ENCODE assay signal across 1 cellular context in the genomic region with DNA sequence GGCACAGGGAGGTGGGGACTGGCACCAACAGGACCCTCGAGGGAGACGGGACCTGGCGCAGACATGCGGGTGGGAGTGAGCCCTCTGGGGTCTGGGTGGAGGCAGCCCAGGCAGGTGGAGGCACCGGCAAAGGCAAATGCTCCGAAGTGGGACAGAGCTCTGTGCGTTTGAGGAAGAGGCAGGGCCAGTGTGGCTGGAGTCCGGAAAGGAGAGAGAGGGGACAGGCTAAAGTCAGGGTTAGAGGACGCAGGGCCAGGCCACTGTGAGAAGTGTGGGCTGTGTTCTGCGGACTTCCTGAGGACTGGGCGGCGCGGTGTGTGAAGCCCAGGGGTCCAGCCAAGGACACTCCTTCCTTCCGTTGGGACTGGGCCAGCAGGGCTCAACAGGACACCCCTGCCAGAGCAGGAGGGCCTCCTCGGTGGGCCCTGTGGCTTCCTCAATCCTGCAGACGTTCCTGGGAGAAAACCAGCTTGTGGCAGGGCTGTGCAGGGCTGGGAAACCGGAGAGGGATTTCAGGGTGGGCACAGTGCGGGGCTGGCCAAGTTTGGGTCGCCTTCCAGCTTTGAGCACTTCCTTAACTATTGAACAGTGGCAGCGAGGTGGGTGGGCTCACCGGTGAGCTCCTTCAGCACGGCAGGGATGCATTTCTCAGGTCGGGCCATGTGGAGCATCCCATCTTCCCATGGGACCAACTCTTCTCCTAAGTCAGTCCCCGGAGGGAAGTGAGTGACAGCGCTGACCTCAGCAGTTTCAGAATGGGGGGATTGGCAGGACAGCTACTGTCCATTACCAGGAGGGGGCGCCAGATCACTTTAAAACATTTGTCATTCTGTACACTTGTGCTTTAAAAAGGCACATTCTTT.
TF ChIP-seq lines count a peak whose summit lies in the region.

No MANE protein-coding gene starts in this region.

TF ChIP-seq in SK-N-SH, 30 proteins besides CTCF, POLR2A, EP300 and RAD21:
- TF ChIP-seq, protein P1, sequence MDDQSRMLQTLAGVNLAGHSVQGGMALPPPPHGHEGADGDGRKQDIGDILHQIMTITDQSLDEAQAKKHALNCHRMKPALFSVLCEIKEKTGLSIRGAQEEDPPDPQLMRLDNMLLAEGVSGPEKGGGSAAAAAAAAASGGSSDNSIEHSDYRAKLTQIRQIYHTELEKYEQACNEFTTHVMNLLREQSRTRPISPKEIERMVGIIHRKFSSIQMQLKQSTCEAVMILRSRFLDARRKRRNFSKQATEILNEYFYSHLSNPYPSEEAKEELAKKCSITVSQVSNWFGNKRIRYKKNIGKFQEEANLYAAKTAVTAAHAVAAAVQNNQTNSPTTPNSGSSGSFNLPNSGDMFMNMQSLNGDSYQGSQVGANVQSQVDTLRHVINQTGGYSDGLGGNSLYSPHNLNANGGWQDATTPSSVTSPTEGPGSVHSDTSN (IDR thresholded peaks at IDR 0.05) = peak; percentile 68
- TF ChIP-seq FOXM1 (IDR thresholded peaks at IDR 0.05; ENCODE audit: low read depth) (no peak), USF2 (IDR thresholded peaks at IDR 0.05; ENCODE audit: borderline replicate concordance, low read depth, low read length) (no peak), GATA2 (CRISPR knock-in tag; IDR thresholded peaks at IDR 0.05) (no peak), FOXJ3 (CRISPR knock-in tag; IDR thresholded peaks at IDR 0.05) (no peak), SMC3 (IDR thresholded peaks at IDR 0.05; ENCODE audit: low read depth, low read length) (peak; percentile 57)
